In the genomic region with DNA sequence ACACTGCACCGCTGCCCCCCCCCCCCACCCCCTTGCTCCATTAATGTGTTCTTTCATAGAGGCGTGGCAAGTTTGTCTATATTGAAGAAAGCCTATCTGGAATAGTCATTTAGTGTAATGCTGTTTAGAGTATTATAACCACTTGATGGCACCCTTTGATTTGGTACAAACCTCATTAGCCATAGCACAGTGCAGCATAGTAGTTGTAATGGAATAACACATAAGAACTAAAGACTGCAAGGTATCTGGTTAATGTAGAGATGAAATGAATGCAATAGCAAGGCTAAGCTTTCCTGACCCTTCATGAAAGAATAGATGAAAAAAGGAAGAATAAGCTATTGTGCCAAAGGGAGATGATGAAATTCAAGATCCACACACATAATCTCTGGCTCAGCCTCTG, we compare ENCODE assay signal across 9 cellular contexts.
DNase-seq lines count a peak whose midpoint lies in the region; ATAC-seq and TF ChIP-seq lines count a peak whose summit lies in the region.
"Had no signal": no experiment of that assay in that cellular context is flagged by ENCODE, and none has a peak within 500 bp of the region (broad histone marks: within the 10 kb centered on the region; RNA-seq: fewer than 3 reads in every experiment).

No MANE protein-coding gene starts in this region.

- no peak overlapping the region for H3K4me3 ChIP-seq in GM12864 (ENCODE audit: low read depth, low read length)

- ATAC-seq in HG02759 (IDR thresholded peaks at IDR 0.05; ENCODE audit: unreplicated experiment) = peak; percentile 67

- peak; percentile 25 for TF ChIP-seq CTCF in GM12864 (IDR thresholded peaks at IDR 0.05; ENCODE audit: low read depth, low read length, missing control alignments)

- DNase-seq in GM12864 (ENCODE audit: low read depth) = no peak
- DNase-seq in NCI-H69 (lab: John Stamatoyannopoulos, UW) = peak; percentile 58
- DNase-seq in dermis blood vessel endothelial cell = peak; percentile 73
- DNase-seq in myocyte (ENCODE audit: low read depth) = peak; percentile 47
- no peak for DNase-seq in 8988T
- no peak for DNase-seq in activated CD4-positive, alpha-beta T cell treated with anti-CD3 and anti-CD28 coated beads for 48 hours
- no peak for DNase-seq in mesenteric fat pad (ENCODE audit: low spot score)
- DNase-seq: naive B cell had no signal

Comparison
In these comparisons a context has a peak if more than half of its experiments do, and no peak if none do; other contexts are left out.
1. DNase-seq: peak in NCI-H69 (single experiment), dermis blood vessel endothelial cell (single experiment) and myocyte (single experiment); none in GM12864 (single experiment), 8988T (single experiment), activated CD4-positive, alpha-beta T cell treated with anti-CD3 and anti-CD28 coated beads for 48 hours (single experiment) and mesenteric fat pad (single experiment).